In genomic region chr2:60549250-60550150, GRCh38 we compare ENCODE assay signal across 8 cellular contexts. TPM values are rescaled to one million over a fixed set of nuclear protein-coding genes. Genes with fewer than 3 reads are reported as not detected.
DNase-seq lines count a peak whose midpoint lies in the region; ATAC-seq and TF ChIP-seq lines count a peak whose summit lies in the region.

No MANE protein-coding gene starts in this region.

- H3K4me1 ChIP-seq in RWPE2 (ENCODE audit: insufficient read depth, poor library complexity, severe bottlenecking) (peaks cover 10% of the 10 kb centered on the region), endocrine pancreas (ENCODE audit: control insufficient read depth, insufficient read depth, low read length) (no peaks in the 10 kb centered on the region)
- peaks cover 7 to 17% of the 10 kb centered on the region in 2 donors for H3K4me1 ChIP-seq in naive thymus-derived CD4-positive, alpha-beta T cell (ENCODE audit: control insufficient read depth in 2 of 2, insufficient read depth in 2 of 2, low read length in 2 of 2)

- CTCF ChIA-PET in naive thymus-derived CD4-positive, alpha-beta T cell (lab: Charles Lee): interaction anchor here (0.6 to 1.1 kb wide), 5 partner anchors 14 to 1761 kb away, joined by 3 to 6 read pairs (median 4); no protein-coding TSS in a partner anchor

- peaks cover 49 to 88% (median 58%) of the 10 kb centered on the region in 5 donors for H3K27me3 Mint-ChIP-seq in naive thymus-derived CD4-positive, alpha-beta T cell

- H3K9ac ChIP-seq in endocrine pancreas (ENCODE audit: control insufficient read depth, insufficient read depth, low read length): peak overlapping the region; percentile 87

- peaks cover 9 to 58% (median 34%) of the 10 kb centered on the region in 7 donors for H3K4me1 Mint-ChIP-seq in naive thymus-derived CD4-positive, alpha-beta T cell

- no peaks in the 10 kb centered on the region for H3K36me3 Mint-ChIP-seq in naive thymus-derived CD4-positive, alpha-beta T cell

- intact Hi-C loops in naive thymus-derived CD4-positive, alpha-beta T cell (cut with micrococcal nuclease): loop anchor here (1.0 to 10.0 kb wide), 7 partner anchors 333 to 1975 kb away; partner anchors contain the start of gene REL (in 1 of the 2)

- H3K4me3 ChIP-seq in RWPE2 (ENCODE audit: severe bottlenecking): peak overlapping the region; percentile 50
- H3K4me3 ChIP-seq in endocrine pancreas (ENCODE audit: control insufficient read depth, insufficient read depth, low read length): peak overlapping the region; percentile 77
- peak overlapping the region; percentile 70 for H3K4me3 ChIP-seq in naive thymus-derived CD4-positive, alpha-beta T cell (ENCODE audit: low read length)

- peak overlapping the region; percentile 80 to 93 (median 90) for H3K4me3 Mint-ChIP-seq in naive thymus-derived CD4-positive, alpha-beta T cell

- POLR2A ChIA-PET in naive thymus-derived CD4-positive, alpha-beta T cell (lab: Charles Lee): interaction anchor here (0.8 to 1.2 kb wide), 2 partner anchors 10 to 42 kb away, joined by 3 to 4 read pairs; no protein-coding TSS in a partner anchor

- DNase-seq in NCI-H345 (lab: John Stamatoyannopoulos, UW) (peak; percentile 44), NCI-H345 treated with DMSO at 0.1 percent for 48 hours (lab: John Stamatoyannopoulos, UW; ENCODE audit: unreplicated experiment) (no peak), RWPE2 (ENCODE audit: low spot score) (no peak), mucosa of gallbladder (ENCODE audit: low spot score) (no peak)
- DNase-seq in naive thymus-derived CD4-positive, alpha-beta T cell: peak in 2 of 9 donors; percentile 29 to 32

- H3K9me3 Mint-ChIP-seq in naive thymus-derived CD4-positive, alpha-beta T cell: peaks cover 0 to 4% (median 0%) of the 10 kb centered on the region in 11 donors

- peak overlapping the region; percentile 74 for H3K27ac ChIP-seq in RWPE2 (ENCODE audit: poor library complexity, severe bottlenecking)
- H3K27ac ChIP-seq in naive thymus-derived CD4-positive, alpha-beta T cell (ENCODE audit: low read depth, low read length): peak overlapping the region; percentile 39

- 0 out of 2 replicates have a peak, but pooled peaks cover 9% of the 10 kb centered on the region for H3K36me3 ChIP-seq in RWPE2 (ENCODE audit: low read depth)
- H3K36me3 ChIP-seq in endocrine pancreas (ENCODE audit: control insufficient read depth, insufficient read depth, low read length): no peaks in the 10 kb centered on the region
- H3K36me3 ChIP-seq in naive thymus-derived CD4-positive, alpha-beta T cell (ENCODE audit: control insufficient read depth in 2 of 3, insufficient read depth in 3 of 3, low read length in 3 of 3): no peaks in the 10 kb centered on the region

- H3K9me3 ChIP-seq in RWPE2 (ENCODE audit: severe bottlenecking): no peaks in the 10 kb centered on the region
- H3K9me3 ChIP-seq in endocrine pancreas (ENCODE audit: control insufficient read depth, low read length): no peaks in the 10 kb centered on the region
- H3K9me3 ChIP-seq in naive thymus-derived CD4-positive, alpha-beta T cell (ENCODE audit: control insufficient read depth in 2 of 3, low read length in 3 of 3): no peaks in the 10 kb centered on the region

- no peak for TF ChIP-seq CTCF in RWPE2 (IDR thresholded peaks at IDR 0.05; ENCODE audit: poor library complexity, severe bottlenecking)

- H3K27me3 ChIP-seq in RWPE2 (ENCODE audit: insufficient read depth, poor library complexity, severe bottlenecking) (peaks cover 31% of the 10 kb centered on the region), endocrine pancreas (ENCODE audit: control insufficient read depth, insufficient read depth, low read length) (no peaks in the 10 kb centered on the region)
- peaks cover 10 to 35% of the 10 kb centered on the region in 2 donors for H3K27me3 ChIP-seq in naive thymus-derived CD4-positive, alpha-beta T cell (ENCODE audit: control insufficient read depth in 2 of 2, insufficient read depth in 2 of 2, low read length in 2 of 2)

- peak overlapping the region in 6 of 9 donors; percentile 29 to 89 (median 68) for H3K27ac Mint-ChIP-seq in naive thymus-derived CD4-positive, alpha-beta T cell

- ATAC-seq in HG02798 (IDR thresholded peaks at IDR 0.05; ENCODE audit: poor library complexity, unreplicated experiment) (peak; percentile 22), RWPE2 (ENCODE audit: low read depth) (peak; percentile 9; the same call in 1 of the 3 replicates), HG02852 (IDR thresholded peaks at IDR 0.05; ENCODE audit: unreplicated experiment) (no peak)
- peak; percentile 9 for ATAC-seq in naive thymus-derived CD4-positive, alpha-beta T cell

RNA-seq across cellular contexts. Expression of gene BCL11A, which starts 4.0 kb away (rescaled TPM):
- total RNA-seq in naive thymus-derived CD4-positive, alpha-beta T cell: 10 to 100 TPM in 1 of 5 experiments, 1 to 10 TPM in 3, not detected in 1; 1.6 to 26.2 (median 4.4) TPM
- polyA plus RNA-seq in naive thymus-derived CD4-positive, alpha-beta T cell: 1 to 10 TPM; 1.5 to 2.8 TPM
- 21.3 TPM for total RNA-seq in mucosa of gallbladder
